ENCODE assay signal across 1 cellular context in the genomic region with DNA sequence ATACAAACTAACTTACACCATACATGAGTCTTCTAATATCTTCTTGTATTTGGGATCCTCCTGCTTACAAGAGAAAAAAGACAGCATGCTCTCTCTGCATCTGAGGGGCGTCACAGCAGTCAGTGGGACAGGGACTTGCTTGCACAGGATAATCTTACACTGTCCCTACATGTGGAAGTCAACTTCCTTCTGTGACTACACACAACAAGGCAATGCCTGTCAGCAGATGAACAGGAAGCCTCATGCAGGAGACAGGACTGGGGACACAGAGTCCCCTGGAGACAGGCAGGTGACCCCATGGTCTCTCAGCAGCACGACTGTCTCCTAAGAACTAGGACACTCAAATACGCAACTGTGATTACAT.
TF ChIP-seq lines count a peak whose summit lies in the region.

No MANE protein-coding gene starts in this region.

TF ChIP-seq in HepG2, 621 proteins besides CTCF, POLR2A, EP300 and RAD21:
- TF ChIP-seq ZNF501 (CRISPR knock-in tag; IDR thresholded peaks at IDR 0.05) (peak; percentile 63; the same call in 1 of the 2 replicates), ZNF788 (CRISPR knock-in tag; IDR thresholded peaks at IDR 0.05; ENCODE audit: borderline replicate concordance) (0 out of 2 replicates have a peak, but pooled peaks have one; percentile 8), NCOR1 (IDR thresholded peaks at IDR 0.05; ENCODE audit: borderline replicate concordance, low read length) (peak; percentile 8; the same call in 1 of the 2 replicates), ZBTB7A (CRISPR knock-in tag; IDR thresholded peaks at IDR 0.05) (peak; percentile 7; the same call in 1 of the 2 replicates), ZNF337 (CRISPR knock-in tag; IDR thresholded peaks at IDR 0.05; ENCODE audit: borderline replicate concordance, low read depth) (0 out of 2 replicates have a peak, but pooled peaks have one; percentile 14), ZMAT3 (CRISPR knock-in tag; conservative IDR thresholded peaks at IDR 0.05) (peak; percentile 54; the same call in 1 of the 2 replicates), NFIC (IDR thresholded peaks at IDR 0.05; ENCODE audit: low read length) (0 out of 2 replicates have a peak, but pooled peaks have one; percentile 6), POLR2G (IDR thresholded peaks at IDR 0.05; ENCODE audit: low read depth, low read length) (peak; percentile 16; the same call in 1 of the 2 replicates), KDM3A (CRISPR knock-in tag; IDR thresholded peaks at IDR 0.05; ENCODE audit: low read depth) (0 out of 2 replicates have a peak, but pooled peaks have one; percentile 2), CBX5 (CRISPR knock-in tag; IDR thresholded peaks at IDR 0.05; ENCODE audit: borderline replicate concordance) (no peak), SSRP1 (CRISPR knock-in tag; IDR thresholded peaks at IDR 0.05) (peak; percentile 82; the same call in 1 of the 2 replicates)
- TF ChIP-seq, protein P1, sequence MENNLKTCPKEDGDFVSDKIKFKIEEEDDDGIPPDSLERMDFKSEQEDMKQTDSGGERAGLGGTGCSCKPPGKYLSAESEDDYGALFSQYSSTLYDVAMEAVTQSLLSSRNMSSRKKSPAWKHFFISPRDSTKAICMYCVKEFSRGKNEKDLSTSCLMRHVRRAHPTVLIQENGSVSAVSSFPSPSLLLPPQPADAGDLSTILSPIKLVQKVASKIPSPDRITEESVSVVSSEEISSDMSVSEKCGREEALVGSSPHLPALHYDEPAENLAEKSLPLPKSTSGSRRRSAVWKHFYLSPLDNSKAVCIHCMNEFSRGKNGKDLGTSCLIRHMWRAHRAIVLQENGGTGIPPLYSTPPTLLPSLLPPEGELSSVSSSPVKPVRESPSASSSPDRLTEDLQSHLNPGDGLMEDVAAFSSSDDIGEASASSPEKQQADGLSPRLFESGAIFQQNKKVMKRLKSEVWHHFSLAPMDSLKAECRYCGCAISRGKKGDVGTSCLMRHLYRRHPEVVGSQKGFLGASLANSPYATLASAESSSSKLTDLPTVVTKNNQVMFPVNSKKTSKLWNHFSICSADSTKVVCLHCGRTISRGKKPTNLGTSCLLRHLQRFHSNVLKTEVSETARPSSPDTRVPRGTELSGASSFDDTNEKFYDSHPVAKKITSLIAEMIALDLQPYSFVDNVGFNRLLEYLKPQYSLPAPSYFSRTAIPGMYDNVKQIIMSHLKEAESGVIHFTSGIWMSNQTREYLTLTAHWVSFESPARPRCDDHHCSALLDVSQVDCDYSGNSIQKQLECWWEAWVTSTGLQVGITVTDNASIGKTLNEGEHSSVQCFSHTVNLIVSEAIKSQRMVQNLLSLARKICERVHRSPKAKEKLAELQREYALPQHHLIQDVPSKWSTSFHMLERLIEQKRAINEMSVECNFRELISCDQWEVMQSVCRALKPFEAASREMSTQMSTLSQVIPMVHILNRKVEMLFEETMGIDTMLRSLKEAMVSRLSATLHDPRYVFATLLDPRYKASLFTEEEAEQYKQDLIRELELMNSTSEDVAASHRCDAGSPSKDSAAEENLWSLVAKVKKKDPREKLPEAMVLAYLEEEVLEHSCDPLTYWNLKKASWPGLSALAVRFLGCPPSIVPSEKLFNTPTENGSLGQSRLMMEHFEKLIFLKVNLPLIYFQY (CRISPR knock-in tag; IDR thresholded peaks at IDR 0.05; ENCODE audit: borderline replicate concordance) = no peak
- TF ChIP-seq, protein P2, sequence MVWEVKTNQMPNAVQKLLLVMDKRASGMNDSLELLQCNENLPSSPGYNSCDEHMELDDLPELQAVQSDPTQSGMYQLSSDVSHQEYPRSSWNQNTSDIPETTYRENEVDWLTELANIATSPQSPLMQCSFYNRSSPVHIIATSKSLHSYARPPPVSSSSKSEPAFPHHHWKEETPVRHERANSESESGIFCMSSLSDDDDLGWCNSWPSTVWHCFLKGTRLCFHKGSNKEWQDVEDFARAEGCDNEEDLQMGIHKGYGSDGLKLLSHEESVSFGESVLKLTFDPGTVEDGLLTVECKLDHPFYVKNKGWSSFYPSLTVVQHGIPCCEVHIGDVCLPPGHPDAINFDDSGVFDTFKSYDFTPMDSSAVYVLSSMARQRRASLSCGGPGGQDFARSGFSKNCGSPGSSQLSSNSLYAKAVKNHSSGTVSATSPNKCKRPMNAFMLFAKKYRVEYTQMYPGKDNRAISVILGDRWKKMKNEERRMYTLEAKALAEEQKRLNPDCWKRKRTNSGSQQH (CRISPR knock-in tag; IDR thresholded peaks at IDR 0.05; ENCODE audit: low read depth) = 0 out of 2 replicates have a peak, but pooled peaks have one; percentile 23
- TF ChIP-seq, protein P3, sequence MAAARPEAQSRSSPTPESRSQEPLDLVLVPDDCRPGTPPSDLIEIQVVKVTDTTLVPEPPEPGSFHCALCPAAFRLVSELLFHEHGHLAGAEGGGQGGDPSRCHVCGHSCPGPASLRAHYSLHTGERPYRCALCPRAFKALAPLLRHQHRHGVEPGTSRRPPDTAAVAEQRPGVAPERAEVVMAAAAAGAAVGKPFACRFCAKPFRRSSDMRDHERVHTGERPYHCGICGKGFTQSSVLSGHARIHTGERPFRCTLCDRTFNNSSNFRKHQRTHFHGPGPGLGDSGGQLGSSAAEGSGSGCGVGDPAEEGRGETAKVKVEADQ (CRISPR knock-in tag; IDR thresholded peaks at IDR 0.05; ENCODE audit: borderline replicate concordance) = no peak
